ENCODE assay signal across 9 cellular contexts in the genomic region with DNA sequence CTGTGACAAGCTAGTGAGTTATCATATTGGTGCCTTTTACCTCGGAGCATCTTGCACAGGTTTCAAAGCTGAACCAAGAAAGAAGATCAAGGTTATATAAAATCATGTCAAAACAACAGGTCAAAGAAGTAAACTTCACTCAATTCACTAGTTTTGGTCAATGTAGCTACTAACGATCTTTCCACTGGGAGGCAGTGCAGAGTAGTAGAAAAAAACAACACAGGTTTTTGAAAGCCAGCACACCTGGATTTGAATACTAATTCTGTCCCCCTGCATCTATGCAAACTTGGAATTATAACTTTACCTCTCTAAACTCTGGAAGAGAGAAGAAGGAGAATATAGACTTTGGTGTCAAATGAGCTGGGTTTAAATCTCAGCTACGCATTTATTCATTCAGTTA.
A peak's percentile ranks its signal among the peaks of the same experiment; 100 is the strongest.
DNase-seq lines count a peak whose midpoint lies in the region; ATAC-seq and TF ChIP-seq lines count a peak whose summit lies in the region.
"Had no signal": no experiment of that assay in that cellular context is flagged by ENCODE, and none has a peak within 500 bp of the region (broad histone marks: within the 10 kb centered on the region; RNA-seq: fewer than 3 reads in every experiment).

No MANE protein-coding gene starts in this region.

- TF ChIP-seq CTCF in heart left ventricle (IDR thresholded peaks at IDR 0.05): peak in 9 of 12 donors; percentile 10 to 38 (median 25)
- TF ChIP-seq CTCF in CD4-positive, alpha-beta T cell (IDR thresholded peaks at IDR 0.05): no peak

- H3K4me1 ChIP-seq in heart left ventricle (peaks cover 0 to 2% (median 0%) of the 10 kb centered on the region in 12 donors), right cardiac atrium (ENCODE audit: control insufficient read depth, insufficient read depth, low read length) (no peaks in the 10 kb centered on the region)

- WGBS in heart left ventricle, 4 donors: 36 to 50% (median 43%) methylated on average over 3 of the region's 3 CpGs
- 43% methylated on average over 3 of the region's 3 CpGs for WGBS in right cardiac atrium

- intact Hi-C loops in heart left ventricle (cut with DNase I): no loop called here
- intact Hi-C loops in right cardiac atrium (cut with DNase I): no loop called here
- intact Hi-C loops in activated naive CD4-positive, alpha-beta T cell treated with anti-CD3 and anti-CD28 coated beads for 36 hours (cut with micrococcal nuclease): loop anchor here (10.0 kb wide), 1 partner anchor 325 kb away; no protein-coding TSS in a partner anchor
- intact Hi-C loops in CD4-positive, alpha-beta T cell (cut with DNase I, micrococcal nuclease): no loop called here

- H3K27me3 ChIP-seq in heart left ventricle (no peaks in the 10 kb centered on the region), right cardiac atrium (ENCODE audit: control insufficient read depth, insufficient read depth) (no peaks in the 10 kb centered on the region)
- H3K27me3 ChIP-seq in CD4-positive, alpha-beta T cell (ENCODE audit: control insufficient read depth, insufficient read depth, low read length): no peaks in the 10 kb centered on the region

- H3K4me3 ChIP-seq in heart left ventricle (no peak overlapping the region), right cardiac atrium (ENCODE audit: low read length) (no peak overlapping the region)

- no peak overlapping the region for H3K4me3 Mint-ChIP-seq in activated naive CD4-positive, alpha-beta T cell treated with anti-CD3 and anti-CD28 coated beads for 36 hours
- no peak overlapping the region for H3K4me3 Mint-ChIP-seq in CD4-positive, alpha-beta T cell

- no peak for TF ChIP-seq POLR2A in heart left ventricle (IDR thresholded peaks at IDR 0.05)

- ATAC-seq in heart left ventricle (no peak), right cardiac atrium (no peak), HG03457 (IDR thresholded peaks at IDR 0.05; ENCODE audit: unreplicated experiment) (no peak)
- ATAC-seq in CD4-positive, alpha-beta T cell (ENCODE audit: poor library complexity): no peak

- no peaks in the 10 kb centered on the region for H3K36me3 Mint-ChIP-seq in activated naive CD4-positive, alpha-beta T cell treated with anti-CD3 and anti-CD28 coated beads for 36 hours (ENCODE audit: low read depth)
- no peaks in the 10 kb centered on the region for H3K36me3 Mint-ChIP-seq in CD4-positive, alpha-beta T cell (ENCODE audit: low read depth)

- H3K9me3 ChIP-seq in heart left ventricle (no peaks in the 10 kb centered on the region), right cardiac atrium (ENCODE audit: control insufficient read depth, low read length) (no peaks in the 10 kb centered on the region)
- H3K9me3 ChIP-seq in CD4-positive, alpha-beta T cell (ENCODE audit: control insufficient read depth, low read length): no peaks in the 10 kb centered on the region

- DNase-seq in heart left ventricle: no peak
- DNase-seq in right cardiac atrium: no peak
- DNase-seq in NCI-H69 (lab: John Stamatoyannopoulos, UW): peak; percentile 1
- peak; percentile 3 for DNase-seq in fibroblast of peridontal ligament (ENCODE audit: extremely low read depth)
- DNase-seq in NCI-H2227 (lab: John Stamatoyannopoulos, UW; ENCODE audit: unreplicated experiment): no peak
- no peak for DNase-seq in activated naive CD4-positive, alpha-beta T cell treated with anti-CD3 and anti-CD28 coated beads for 36 hours
- no peak for DNase-seq in CD4-positive, alpha-beta T cell
- DNase-seq: stimulated activated CD4-positive, alpha-beta T cell treated with anti-CD3 and anti-CD28 coated beads, Interleukin-2, amount 100 ng/mL, for 24 hours had no signal

- POLR2A ChIA-PET in CD4-positive, alpha-beta T cell (lab: Charles Lee): no interaction called here

- H3K27ac ChIP-seq in heart left ventricle: no peak overlapping the region
- H3K27ac ChIP-seq in right cardiac atrium (ENCODE audit: low read length): no peak overlapping the region
- no peak overlapping the region for H3K27ac ChIP-seq in CD4-positive, alpha-beta T cell (ENCODE audit: low read depth, low read length)

- CTCF ChIA-PET in activated naive CD4-positive, alpha-beta T cell treated with anti-CD3 and anti-CD28 coated beads for 36 hours (lab: Charles Lee): interaction anchor here (1.2 kb wide), 1 partner anchor 42 kb away, joined by 5 read pairs; no protein-coding TSS in a partner anchor
- CTCF ChIA-PET in CD4-positive, alpha-beta T cell (lab: Charles Lee): interaction anchor here (1.2 kb wide), 1 partner anchor 9 kb away, joined by 3 read pairs; no protein-coding TSS in a partner anchor

- no peak overlapping the region for H3K27ac Mint-ChIP-seq in activated naive CD4-positive, alpha-beta T cell treated with anti-CD3 and anti-CD28 coated beads for 36 hours
- H3K27ac Mint-ChIP-seq in CD4-positive, alpha-beta T cell: no peak overlapping the region

- no peaks in the 10 kb centered on the region for H3K4me1 Mint-ChIP-seq in activated naive CD4-positive, alpha-beta T cell treated with anti-CD3 and anti-CD28 coated beads for 36 hours (ENCODE audit: low read depth)
- H3K4me1 Mint-ChIP-seq in CD4-positive, alpha-beta T cell (ENCODE audit: low read depth): no peaks in the 10 kb centered on the region

- H3K9me3 Mint-ChIP-seq in activated naive CD4-positive, alpha-beta T cell treated with anti-CD3 and anti-CD28 coated beads for 36 hours: no peaks in the 10 kb centered on the region
- H3K9me3 Mint-ChIP-seq in CD4-positive, alpha-beta T cell: no peaks in the 10 kb centered on the region

- H3K36me3 ChIP-seq in heart left ventricle: no peaks in the 10 kb centered on the region

- no peaks in the 10 kb centered on the region for H3K27me3 Mint-ChIP-seq in activated naive CD4-positive, alpha-beta T cell treated with anti-CD3 and anti-CD28 coated beads for 36 hours (ENCODE audit: low read depth)
- no peaks in the 10 kb centered on the region for H3K27me3 Mint-ChIP-seq in CD4-positive, alpha-beta T cell

Comparison
In these comparisons a context has a peak if more than half of its experiments do, and no peak if none do; other contexts are left out.
1. DNase-seq: peak in NCI-H69 (single experiment) and fibroblast of peridontal ligament (single experiment); none in heart left ventricle (0 of 5), right cardiac atrium (0 of 3), NCI-H2227 (single experiment), activated naive CD4-positive, alpha-beta T cell treated with anti-CD3 and anti-CD28 coated beads for 36 hours (single experiment) and CD4-positive, alpha-beta T cell (0 of 10).